Comparison of ENCODE assay signal across 1 cellular context in genomic region chr14:31944256-31945073, GRCh38.
TF ChIP-seq lines count a peak whose summit lies in the region.

No MANE protein-coding gene starts in this region.

TF ChIP-seq in HepG2, 621 proteins besides CTCF, POLR2A, EP300 and RAD21 (continued from another document and continues in another):
- no peak for TF ChIP-seq CEBPZ (IDR thresholded peaks at IDR 0.05; ENCODE audit: low read length)
- peak; percentile 17 for TF ChIP-seq SRSF1 (optimal IDR thresholded peaks at IDR 0.05; ENCODE audit: low read depth, low read length)
- TF ChIP-seq CENPBD1 (CRISPR knock-in tag; IDR thresholded peaks at IDR 0.05; ENCODE audit: borderline replicate concordance, low read depth) = no peak
- no peak for TF ChIP-seq ZKSCAN8 (CRISPR knock-in tag; IDR thresholded peaks at IDR 0.05; ENCODE audit: borderline replicate concordance)
- peak; percentile 95 for TF ChIP-seq ZFP90 (CRISPR knock-in tag; IDR thresholded peaks at IDR 0.05; ENCODE audit: borderline replicate concordance)
- 0 out of 2 replicates have a peak, but pooled peaks have one; percentile 56 for TF ChIP-seq DPF2 (CRISPR knock-in tag; IDR thresholded peaks at IDR 0.05; ENCODE audit: borderline replicate concordance, low read depth)
- peak; percentile 82 for TF ChIP-seq ERF (CRISPR knock-in tag; IDR thresholded peaks at IDR 0.05)
- TF ChIP-seq RNF219 (CRISPR knock-in tag; IDR thresholded peaks at IDR 0.05) = no peak
- peak; percentile 16 for TF ChIP-seq ZNF883 (CRISPR knock-in tag; IDR thresholded peaks at IDR 0.05; ENCODE audit: not compliant biosample characterization)
- no peak for TF ChIP-seq FOXJ3 (CRISPR knock-in tag; IDR thresholded peaks at IDR 0.05; ENCODE audit: borderline replicate concordance)
- peak; percentile 75; the same call in 1 of the 2 replicates for TF ChIP-seq HNRNPL (IDR thresholded peaks at IDR 0.05; ENCODE audit: low read depth, low read length)
- peak; percentile 65 for TF ChIP-seq NCOA2 (CRISPR knock-in tag; IDR thresholded peaks at IDR 0.05)
- TF ChIP-seq ASH2L (IDR thresholded peaks at IDR 0.05; ENCODE audit: insufficient read length, low read depth, low read length) = peak; percentile 81
- peak; percentile 86 for TF ChIP-seq GATAD2A (CRISPR knock-in tag; IDR thresholded peaks at IDR 0.05)
- TF ChIP-seq ZNF44 (CRISPR knock-in tag; IDR thresholded peaks at IDR 0.05) = 0 out of 2 replicates have a peak, but pooled peaks have one; percentile 35
- TF ChIP-seq ZBTB7B (CRISPR knock-in tag; IDR thresholded peaks at IDR 0.05) = no peak
- 0 out of 2 replicates have a peak, but pooled peaks have one; percentile 38 for TF ChIP-seq ZSCAN31 (CRISPR knock-in tag; IDR thresholded peaks at IDR 0.05; ENCODE audit: low read depth)
- peak; percentile 56 for TF ChIP-seq TFE3 (CRISPR knock-in tag; IDR thresholded peaks at IDR 0.05)
- no peak for TF ChIP-seq SETDB1 (CRISPR knock-in tag; IDR thresholded peaks at IDR 0.05; ENCODE audit: borderline replicate concordance)
- peak; percentile 72 for TF ChIP-seq ZNF687 (CRISPR knock-in tag; IDR thresholded peaks at IDR 0.05)
- TF ChIP-seq ZBTB42 (CRISPR knock-in tag; IDR thresholded peaks at IDR 0.05) = no peak
- no peak for TF ChIP-seq SNRNP70 (IDR thresholded peaks at IDR 0.05; ENCODE audit: low read depth, low read length)
- TF ChIP-seq ZNF263 (CRISPR knock-in tag; IDR thresholded peaks at IDR 0.05) = peak; percentile 50
- no peak for TF ChIP-seq NFE2 (CRISPR knock-in tag; IDR thresholded peaks at IDR 0.05)
- TF ChIP-seq PBX2 (CRISPR knock-in tag; IDR thresholded peaks at IDR 0.05) = no peak
- 0 out of 2 replicates have a peak, but pooled peaks have one; percentile 52 for TF ChIP-seq GFI1 (CRISPR knock-in tag; IDR thresholded peaks at IDR 0.05; ENCODE audit: borderline replicate concordance)
- TF ChIP-seq FOSL2 (CRISPR knock-in tag; IDR thresholded peaks at IDR 0.05) = peak; percentile 80
- no peak for TF ChIP-seq ZNF660 (CRISPR knock-in tag; IDR thresholded peaks at IDR 0.05; ENCODE audit: borderline replicate concordance, low read depth)
- TF ChIP-seq MIER2 (CRISPR knock-in tag; IDR thresholded peaks at IDR 0.05) = no peak
- TF ChIP-seq ZNF30 (CRISPR knock-in tag; IDR thresholded peaks at IDR 0.05) = no peak
- TF ChIP-seq HMG20A (CRISPR knock-in tag; IDR thresholded peaks at IDR 0.05; ENCODE audit: borderline replicate concordance) = peak; percentile 84; the same call in 1 of the 2 replicates
- peak; percentile 52 for TF ChIP-seq MED1 (CRISPR knock-in tag; IDR thresholded peaks at IDR 0.05)
- peak; percentile 69; the same call in 1 of the 2 replicates for TF ChIP-seq ZNF24 (IDR thresholded peaks at IDR 0.05)
- TF ChIP-seq KDM3A (CRISPR knock-in tag; IDR thresholded peaks at IDR 0.05; ENCODE audit: low read depth) = 0 out of 2 replicates have a peak, but pooled peaks have one; percentile 24
- TF ChIP-seq MEF2D (CRISPR knock-in tag; IDR thresholded peaks at IDR 0.05) = peak; percentile 61; the same call in 1 of the 2 replicates
- no peak for TF ChIP-seq HNF1A (IDR thresholded peaks at IDR 0.05; ENCODE audit: low read depth)
- TF ChIP-seq HNF1A (CRISPR knock-in tag; IDR thresholded peaks at IDR 0.05; ENCODE audit: borderline replicate concordance) = peak; percentile 46; the same call in 1 of the 2 replicates
- 0 out of 4 replicates have a peak, but pooled peaks of 1 of the 2 experiments have one; percentile 31 for TF ChIP-seq ATF4 (CRISPR knock-in tag; IDR thresholded peaks at IDR 0.05)
- TF ChIP-seq TFDP2 (CRISPR knock-in tag; IDR thresholded peaks at IDR 0.05) = no peak; the same call in 1 of the 2 replicates
- TF ChIP-seq ZNF33B (CRISPR knock-in tag; IDR thresholded peaks at IDR 0.05) = no peak
- TF ChIP-seq KAT7 (CRISPR knock-in tag; IDR thresholded peaks at IDR 0.05; ENCODE audit: borderline replicate concordance) = peak; percentile 45; the same call in 1 of the 2 replicates
- no peak for TF ChIP-seq ZBTB1 (CRISPR knock-in tag; IDR thresholded peaks at IDR 0.05; ENCODE audit: borderline replicate concordance)
- 0 out of 2 replicates have a peak, but pooled peaks have one; percentile 17 for TF ChIP-seq SOX13 (IDR thresholded peaks at IDR 0.05)
- peak; percentile 9 to 84; a peak in 2 of 4 replicates for TF ChIP-seq SOX13 (CRISPR knock-in tag; conservative IDR thresholded peaks at IDR 0.05 in 1 of 2, IDR thresholded peaks at IDR 0.05 in 1 of 2)
- no peak for TF ChIP-seq ZZZ3 (CRISPR knock-in tag; IDR thresholded peaks at IDR 0.05; ENCODE audit: borderline replicate concordance)
